Comparison of ENCODE assay signal across 13 cellular contexts in the genomic region with DNA sequence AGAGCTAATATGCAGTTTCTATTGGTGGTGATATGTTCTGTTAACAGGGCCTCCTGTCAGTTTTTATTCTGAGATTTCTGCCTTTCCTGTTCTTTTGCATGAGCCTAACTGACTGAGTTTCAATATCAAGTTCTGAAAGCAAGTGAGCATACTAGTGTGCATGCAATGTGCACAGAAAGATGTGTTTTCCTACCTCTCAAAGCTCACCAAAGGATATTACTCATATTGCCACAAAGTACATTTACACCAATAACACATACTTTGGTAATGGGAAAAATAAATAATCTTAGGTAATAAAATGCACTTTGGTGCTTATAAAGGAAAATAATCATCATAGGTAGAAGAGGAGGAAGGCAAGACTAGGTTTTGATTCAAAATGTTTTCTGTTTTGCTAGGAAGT.
DNase-seq lines count a peak whose midpoint lies in the region; ATAC-seq and TF ChIP-seq lines count a peak whose summit lies in the region.
"Had no signal": no experiment of that assay in that cellular context is flagged by ENCODE, and none has a peak within 500 bp of the region (broad histone marks: within the 10 kb centered on the region; RNA-seq: fewer than 3 reads in every experiment).

No MANE protein-coding gene starts in this region.

- no peak overlapping the region for H3K27ac Mint-ChIP-seq in neural progenitor cell
- H3K27ac Mint-ChIP-seq: CD8-positive, alpha-beta memory T cell had no signal

- H3K9me3 Mint-ChIP-seq in neural progenitor cell, result no peaks in the 10 kb centered on the region
- H3K9me3 Mint-ChIP-seq: CD8-positive, alpha-beta memory T cell had no signal

- TF ChIP-seq POLR2A in heart left ventricle (IDR thresholded peaks at IDR 0.05), result no peak

- no peak overlapping the region for H3K4me3 Mint-ChIP-seq in neural progenitor cell
- H3K4me3 Mint-ChIP-seq: CD8-positive, alpha-beta memory T cell had no signal

- H3K9me3 ChIP-seq in neural progenitor cell (ENCODE audit: low read depth) (no peaks in the 10 kb centered on the region), heart left ventricle (no peaks in the 10 kb centered on the region)
- H3K9me3 ChIP-seq: SK-N-SH had no signal

- no peaks in the 10 kb centered on the region for H3K27me3 Mint-ChIP-seq in neural progenitor cell (ENCODE audit: insufficient read depth, low read depth)
- H3K27me3 Mint-ChIP-seq: CD8-positive, alpha-beta memory T cell had no signal

- H3K27me3 ChIP-seq in neural progenitor cell (no peaks in the 10 kb centered on the region), heart left ventricle (no peaks in the 10 kb centered on the region)

- no peak overlapping the region for H3K4me3 ChIP-seq in neural progenitor cell
- H3K4me3 ChIP-seq in heart left ventricle, result no peak overlapping the region

- H3K4me1 Mint-ChIP-seq in neural progenitor cell, result peaks cover 6% of the 10 kb centered on the region
- H3K4me1 Mint-ChIP-seq: CD8-positive, alpha-beta memory T cell had no signal

- no peaks in the 10 kb centered on the region for H3F3A ChIP-seq in neural progenitor cell (ENCODE audit: low read depth)

- no peaks in the 10 kb centered on the region for H3K79me2 ChIP-seq in neural progenitor cell (ENCODE audit: low read depth)

- H3K36me3 ChIP-seq in neural progenitor cell (no peaks in the 10 kb centered on the region), heart left ventricle (no peaks in the 10 kb centered on the region)

- peaks cover 6% of the 10 kb centered on the region for H3K4me1 ChIP-seq in neural progenitor cell
- no peaks in the 10 kb centered on the region for H3K4me1 ChIP-seq in heart left ventricle

- no peaks in the 10 kb centered on the region for H4K20me1 ChIP-seq in neural progenitor cell (ENCODE audit: low read depth)

- H3K9ac ChIP-seq in neural progenitor cell, result no peak overlapping the region
- H3K9ac ChIP-seq: SK-N-SH had no signal

- H3K36me3 Mint-ChIP-seq in neural progenitor cell, result no peaks in the 10 kb centered on the region
- H3K36me3 Mint-ChIP-seq: CD8-positive, alpha-beta memory T cell had no signal

- H3K4me2 ChIP-seq in neural progenitor cell, result no peak overlapping the region
- H3K4me2 ChIP-seq: SK-N-SH had no signal

- H3K27ac ChIP-seq in neural progenitor cell (no peak overlapping the region), heart left ventricle (no peak overlapping the region)

- intact Hi-C loops in left colon (cut with DNase I, micrococcal nuclease), result no loop called here
- intact Hi-C loops in heart left ventricle (cut with DNase I), result no loop called here

- ATAC-seq in GM19023 (IDR thresholded peaks at IDR 0.05; ENCODE audit: unreplicated experiment) (peak; percentile 61), GM21723 (IDR thresholded peaks at IDR 0.05; ENCODE audit: unreplicated experiment) (peak; percentile 80), HG03159 (IDR thresholded peaks at IDR 0.05; ENCODE audit: unreplicated experiment) (peak; percentile 70), left colon (no peak), heart left ventricle (no peak)

- TF ChIP-seq CTCF in neural progenitor cell (IDR thresholded peaks at IDR 0.05) (no peak), heart left ventricle (IDR thresholded peaks at IDR 0.05) (no peak)

- H2AFZ ChIP-seq in neural progenitor cell (replicated peaks), result peak overlapping the region; percentile 6

- DNase-seq in neural progenitor cell (ENCODE audit: low spot score) (no peak), left colon (no peak), SKM-1 (lab: John Stamatoyannopoulos, UW; ENCODE audit: unreplicated experiment) (no peak), heart left ventricle (no peak)
- DNase-seq: activated CD4-positive, CD25-positive, alpha-beta regulatory T cell; CD8-positive, alpha-beta memory T cell; Kasumi-1; mesenchymal stem cell; NCI-H2081 treated with DMSO at 0.1 percent for 48 hours; SK-N-SH had no signal

Comparison
In these comparisons a context has a peak if more than half of its experiments do, and no peak if none do; other contexts are left out.
1. ATAC-seq: peak in GM19023 (single experiment), GM21723 (single experiment) and HG03159 (single experiment); none in left colon (single experiment) and heart left ventricle (0 of 4).